In genomic region chr5:95760291-95761191, GRCh38 we compare ENCODE assay signal across 8 cellular contexts. TPM values are rescaled to one million over a fixed set of nuclear protein-coding genes. Genes with fewer than 3 reads are reported as not detected.
DNase-seq lines count a peak whose midpoint lies in the region; ATAC-seq and TF ChIP-seq lines count a peak whose summit lies in the region.

No MANE protein-coding gene starts in this region.

- H3K9me3 ChIP-seq in spleen, result no peaks in the 10 kb centered on the region

- ATAC-seq in GM19372 (IDR thresholded peaks at IDR 0.05; ENCODE audit: low read depth, unreplicated experiment), result peak; percentile 94
- peak; percentile 90 for ATAC-seq in HG03439 (IDR thresholded peaks at IDR 0.05; ENCODE audit: unreplicated experiment)

- no peak for TF ChIP-seq POLR2A in spleen (IDR thresholded peaks at IDR 0.05)

- CTCF ChIA-PET in HEK293T (lab: Yijun Ruan, JAX), result no interaction called here

- peak overlapping the region; percentile 26 to 27 for H3K4me3 ChIP-seq in foreskin fibroblast (ENCODE audit: low read depth in 1 of 2, low read length in 2 of 2)
- H3K4me3 ChIP-seq in spleen, result peak overlapping the region in 6 of 8 donors; percentile 0 to 60 (median 20)

- 33 to 54% (median 36%) methylated on average over 3 of the region's 3 CpGs for WGBS in spleen, 5 donors

- TF ChIP-seq CTCF in foreskin fibroblast (IDR thresholded peaks at IDR 0.05; ENCODE audit: low read depth, low read length), result no peak
- no peak for TF ChIP-seq CTCF in spleen (IDR thresholded peaks at IDR 0.05 in 8 of 11, conservative IDR thresholded peaks at IDR 0.05 in 3 of 11)

- DNase-seq in COLO829 (ENCODE audit: low spot score), result peak; percentile 40
- DNase-seq in SW 1271 (lab: John Stamatoyannopoulos, UW), result peak; percentile 87 to 96
- peak; percentile 93 to 94 for DNase-seq in foreskin fibroblast
- DNase-seq in spleen, result no peak
- no peak for DNase-seq in NCI-H2171 (lab: John Stamatoyannopoulos, UW)
- no peak for DNase-seq in HEK293T (ENCODE audit: extremely low spot score)

- no peaks in the 10 kb centered on the region for H3K27me3 ChIP-seq in spleen (replicated peaks in 1 of 7)

- H3K36me3 ChIP-seq in spleen, result peaks cover 0 to 39% (median under 1%) of the 10 kb centered on the region in 6 donors

- intact Hi-C loops in spleen (cut with DNase I; ENCODE audit: low total_unique reads), result no loop called here

- POLR2A ChIA-PET in HEK293T (lab: Yijun Ruan, JAX), result no interaction called here

- peak overlapping the region; percentile 66 to 88 (median 80) for H3K27ac ChIP-seq in spleen

- H3K4me1 ChIP-seq in spleen, result peaks cover 13 to 46% (median 44%) of the 10 kb centered on the region in 6 donors

TF ChIP-seq in HEK293T, 16 proteins besides CTCF, POLR2A, EP300 and RAD21:
- no peak for TF ChIP-seq L3MBTL2 (conservative IDR thresholded peaks at IDR 0.05)
- TF ChIP-seq TARDBP (IDR thresholded peaks at IDR 0.05), result no peak
- TF ChIP-seq ZNF384 (IDR thresholded peaks at IDR 0.05), result no peak
- TF ChIP-seq BHLHE40 (IDR thresholded peaks at IDR 0.05; ENCODE audit: borderline replicate concordance), result no peak
- TF ChIP-seq HDGF (IDR thresholded peaks at IDR 0.05; ENCODE audit: borderline replicate concordance), result no peak
- TF ChIP-seq SUZ12 (IDR thresholded peaks at IDR 0.05), result no peak
- TF ChIP-seq FOXM1 (IDR thresholded peaks at IDR 0.05; ENCODE audit: borderline replicate concordance), result no peak
- TF ChIP-seq ARNT (IDR thresholded peaks at IDR 0.05), result no peak
- TF ChIP-seq NFRKB (IDR thresholded peaks at IDR 0.05), result no peak
- TF ChIP-seq ELF4 (IDR thresholded peaks at IDR 0.05), result no peak

RNA-seq across cellular contexts. Expression of gene RHOBTB3, which starts 29.4 kb away (rescaled TPM):
- total RNA-seq in spleen, result 10 to 100 TPM; 33.2 to 71.1 (median 43.5) TPM
- polyA plus RNA-seq in spleen, result 1 to 10 TPM; 4.5 to 9.0 (median 5.2) TPM

Comparison
In these comparisons a context has a peak if more than half of its experiments do, and no peak if none do; other contexts are left out.
1. DNase-seq: peak in COLO829 (single experiment), SW 1271 (2 of 2) and foreskin fibroblast (2 of 2); none in spleen (single experiment), NCI-H2171 (single experiment) and HEK293T (single experiment).